Comparison of ENCODE assay signal across 3 cellular contexts in the genomic region with DNA sequence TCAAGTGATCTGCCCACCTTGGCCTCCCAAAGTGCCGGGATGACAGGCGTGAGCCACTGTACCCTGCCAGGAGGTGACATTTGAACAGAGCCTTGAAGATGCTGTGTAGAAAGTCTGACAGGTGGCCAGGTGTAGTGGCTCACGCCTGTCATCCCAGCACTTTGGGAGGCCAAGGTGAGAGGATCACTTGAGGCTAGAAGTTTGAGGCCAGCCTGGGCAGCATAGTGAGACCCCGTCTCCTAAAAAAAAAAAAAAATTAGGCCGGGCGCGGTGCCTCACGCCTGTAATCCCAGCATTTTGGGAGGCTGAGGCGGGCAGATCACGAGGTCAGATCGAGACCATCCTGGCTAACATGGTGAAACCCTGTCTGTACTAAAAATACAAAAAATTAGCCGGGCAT. TPM values are rescaled to one million over a fixed set of nuclear protein-coding genes. Genes with fewer than 3 reads are reported as not detected.
"Had no signal": no experiment of that assay in that cellular context is flagged by ENCODE, and none has a peak within 500 bp of the region (broad histone marks: within the 10 kb centered on the region; RNA-seq: fewer than 3 reads in every experiment).

No MANE protein-coding gene starts in this region.

RNA-seq across cellular contexts. Expression of gene TTLL13, which starts 29.1 kb away (rescaled TPM):
- total RNA-seq: LHCN-M2, M059J, MCF 10A had no signal
